Comparison of ENCODE assay signal across 10 cellular contexts in genomic region chr1:35448344-35448801, GRCh38.
DNase-seq lines count a peak whose midpoint lies in the region; ATAC-seq, FAIRE-seq and TF ChIP-seq lines count a peak whose summit lies in the region.
"Had no signal": no experiment of that assay in that cellular context is flagged by ENCODE, and none has a peak within 500 bp of the region (broad histone marks: within the 10 kb centered on the region; RNA-seq: fewer than 3 reads in every experiment).

No MANE protein-coding gene starts in this region.

- DNase-seq in HS-5 (ENCODE audit: low read depth): peak; percentile 84
- peak; percentile 8 for DNase-seq in glomerular visceral epithelial cell (ENCODE audit: extremely low spot score)
- peak; percentile 20 for DNase-seq in smooth muscle cell of the brain vasculature (ENCODE audit: low read depth, low spot score)
- DNase-seq in NCI-H187 (lab: John Stamatoyannopoulos, UW): no peak
- no peak for DNase-seq in NCI-H1417 treated with DMSO at 0.1 percent for 48 hours (lab: John Stamatoyannopoulos, UW)
- no peak for DNase-seq in kidney
- DNase-seq: activated CD8-positive, alpha-beta memory T cell treated with anti-CD3 and anti-CD28 coated beads, Interleukin-2, amount 10 ng/mL, durations not matched to agents 7 days and 5 days; gastrocnemius medialis had no signal

- H3K27ac ChIP-seq in VCaP: peak overlapping the region; percentile 31; the same call in 1 of the 2 replicates
- H3K27ac ChIP-seq in kidney (ENCODE audit: low read depth in 2 of 2, low read length in 2 of 2): no peak overlapping the region
- H3K27ac ChIP-seq: gastrocnemius medialis had no signal

- no peak for FAIRE-seq in kidney (lab: Jason Lieb, UNC)

- H3K4me3 ChIP-seq in kidney (ENCODE audit: low read length in 2 of 2): no peak overlapping the region
- H3K4me3 ChIP-seq: gastrocnemius medialis had no signal

- H3K4me1 ChIP-seq in kidney (ENCODE audit: control insufficient read depth in 1 of 2, insufficient read depth in 1 of 2, low read depth in 1 of 2, low read length in 2 of 2): peaks cover 4 to 16% of the 10 kb centered on the region in 2 donors

- intact Hi-C loops in kidney (cut with DNase I): no loop called here

- H3K9me3 ChIP-seq in kidney (ENCODE audit: control insufficient read depth in 1 of 2, low read length in 2 of 2): no peaks in the 10 kb centered on the region
- H3K9me3 ChIP-seq: gastrocnemius medialis had no signal

- ATAC-seq in HG03342 (IDR thresholded peaks at IDR 0.05; ENCODE audit: unreplicated experiment): no peak
- ATAC-seq: activated CD8-positive, alpha-beta memory T cell treated with anti-CD3 and anti-CD28 coated beads, Interleukin-2, amount 10 ng/mL, durations not matched to agents 7 days and 5 days; gastrocnemius medialis had no signal

- H3K9ac ChIP-seq in kidney (ENCODE audit: low read length in 2 of 2): no peak overlapping the region

- H3K36me3 ChIP-seq in kidney (ENCODE audit: control insufficient read depth in 1 of 2, insufficient read depth in 2 of 2, low read length in 2 of 2): peaks cover 37 to 67% of the 10 kb centered on the region in 2 donors

- TF ChIP-seq CTCF in VCaP (conservative IDR thresholded peaks at IDR 0.05): no peak
- no peak for TF ChIP-seq CTCF in kidney (IDR thresholded peaks at IDR 0.05; ENCODE audit: borderline replicate concordance, extremely low read depth, insufficient read depth)

Comparison
In these comparisons a context has a peak if more than half of its experiments do, and no peak if none do; other contexts are left out.
1. DNase-seq: peak in HS-5 (single experiment), glomerular visceral epithelial cell (single experiment) and smooth muscle cell of the brain vasculature (single experiment); none in NCI-H187 (0 of 2), NCI-H1417 treated with DMSO at 0.1 percent for 48 hours (single experiment) and kidney (single experiment).